ENCODE assay signal across 1 cellular context in the genomic region with DNA sequence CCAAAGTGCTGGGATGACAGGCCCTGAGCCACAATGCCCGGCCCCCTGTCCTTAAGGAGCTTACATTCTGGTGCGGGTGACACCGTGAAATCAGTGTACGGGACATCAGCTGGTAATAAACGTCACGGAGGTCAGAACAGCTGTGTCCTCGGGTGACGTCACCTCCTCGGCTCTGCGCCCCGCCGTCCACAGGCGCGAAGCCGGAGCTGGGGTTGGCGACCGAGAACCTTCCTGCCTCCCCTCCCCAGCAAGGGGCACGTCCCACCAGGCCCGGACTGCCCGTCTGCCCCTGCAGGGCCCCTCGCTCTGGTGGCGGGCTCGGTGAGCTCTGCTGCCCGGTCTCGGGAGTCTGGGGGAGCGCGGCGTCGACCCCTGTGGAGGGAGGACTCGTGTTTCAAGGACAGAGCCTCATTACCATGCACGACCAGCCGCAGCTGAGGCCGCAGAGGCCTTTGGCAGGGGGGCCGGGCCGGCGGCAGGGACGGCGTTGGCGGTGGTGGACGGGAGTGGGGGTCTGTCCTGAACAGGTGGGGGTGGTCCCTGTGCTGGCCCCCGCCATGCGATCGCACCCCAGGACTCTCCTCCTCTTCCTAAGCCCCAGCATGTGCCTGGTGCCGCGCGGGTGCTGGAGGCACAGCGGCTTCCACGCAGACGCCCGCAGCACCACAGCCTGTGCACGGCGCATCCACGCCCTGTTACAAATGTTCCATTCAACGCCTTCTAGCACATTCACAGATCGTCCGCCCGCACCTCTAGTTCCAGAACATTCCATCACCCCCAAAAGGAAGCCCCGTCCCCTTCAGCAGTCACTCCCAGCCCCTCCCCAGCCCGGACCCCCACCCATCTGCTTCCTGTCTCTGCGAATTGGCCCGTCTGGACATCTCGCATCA.
A peak's percentile ranks its signal among the peaks of the same experiment; 100 is the strongest.
TF ChIP-seq lines count a peak whose summit lies in the region.

No MANE protein-coding gene starts in this region.

TF ChIP-seq in WTC11, 78 proteins besides CTCF, POLR2A, EP300 and RAD21 (continued from another document):
- TF ChIP-seq, protein P1, sequence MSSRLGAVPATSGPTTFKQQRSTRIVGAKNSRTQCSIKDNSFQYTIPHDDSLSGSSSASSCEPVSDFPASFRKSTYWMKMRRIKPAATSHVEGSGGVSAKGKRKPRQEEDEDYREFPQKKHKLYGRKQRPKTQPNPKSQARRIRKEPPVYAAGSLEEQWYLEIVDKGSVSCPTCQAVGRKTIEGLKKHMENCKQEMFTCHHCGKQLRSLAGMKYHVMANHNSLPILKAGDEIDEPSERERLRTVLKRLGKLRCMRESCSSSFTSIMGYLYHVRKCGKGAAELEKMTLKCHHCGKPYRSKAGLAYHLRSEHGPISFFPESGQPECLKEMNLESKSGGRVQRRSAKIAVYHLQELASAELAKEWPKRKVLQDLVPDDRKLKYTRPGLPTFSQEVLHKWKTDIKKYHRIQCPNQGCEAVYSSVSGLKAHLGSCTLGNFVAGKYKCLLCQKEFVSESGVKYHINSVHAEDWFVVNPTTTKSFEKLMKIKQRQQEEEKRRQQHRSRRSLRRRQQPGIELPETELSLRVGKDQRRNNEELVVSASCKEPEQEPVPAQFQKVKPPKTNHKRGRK (CRISPR knock-in tag; IDR thresholded peaks at IDR 0.05; ENCODE audit: borderline replicate concordance), result no peak
- TF ChIP-seq GTF2I (CRISPR knock-in tag; conservative IDR thresholded peaks at IDR 0.05) (no peak), CBFB (CRISPR knock-in tag; IDR thresholded peaks at IDR 0.05; ENCODE audit: low read depth) (no peak), SP1 (CRISPR knock-in tag; conservative IDR thresholded peaks at IDR 0.05) (peak; percentile 52; the same call in 1 of the 2 replicates), RORB (CRISPR knock-in tag; IDR thresholded peaks at IDR 0.05) (no peak), ZBTB21 (CRISPR knock-in tag; IDR thresholded peaks at IDR 0.05; ENCODE audit: borderline replicate concordance) (no peak), ZNF416 (CRISPR knock-in tag; IDR thresholded peaks at IDR 0.05) (no peak), TP53 (CRISPR knock-in tag; IDR thresholded peaks at IDR 0.05) (0 out of 2 replicates have a peak, but pooled peaks have one; percentile 40), ZNF232 (CRISPR knock-in tag; IDR thresholded peaks at IDR 0.05) (no peak), ELF4 (CRISPR knock-in tag; IDR thresholded peaks at IDR 0.05; ENCODE audit: low read depth) (no peak)
- TF ChIP-seq, protein P2, sequence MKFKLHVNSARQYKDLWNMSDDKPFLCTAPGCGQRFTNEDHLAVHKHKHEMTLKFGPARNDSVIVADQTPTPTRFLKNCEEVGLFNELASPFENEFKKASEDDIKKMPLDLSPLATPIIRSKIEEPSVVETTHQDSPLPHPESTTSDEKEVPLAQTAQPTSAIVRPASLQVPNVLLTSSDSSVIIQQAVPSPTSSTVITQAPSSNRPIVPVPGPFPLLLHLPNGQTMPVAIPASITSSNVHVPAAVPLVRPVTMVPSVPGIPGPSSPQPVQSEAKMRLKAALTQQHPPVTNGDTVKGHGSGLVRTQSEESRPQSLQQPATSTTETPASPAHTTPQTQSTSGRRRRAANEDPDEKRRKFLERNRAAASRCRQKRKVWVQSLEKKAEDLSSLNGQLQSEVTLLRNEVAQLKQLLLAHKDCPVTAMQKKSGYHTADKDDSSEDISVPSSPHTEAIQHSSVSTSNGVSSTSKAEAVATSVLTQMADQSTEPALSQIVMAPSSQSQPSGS (CRISPR knock-in tag; IDR thresholded peaks at IDR 0.05; ENCODE audit: borderline replicate concordance, low read depth), result 0 out of 2 replicates have a peak, but pooled peaks have one; percentile 31
- TF ChIP-seq, protein P3, sequence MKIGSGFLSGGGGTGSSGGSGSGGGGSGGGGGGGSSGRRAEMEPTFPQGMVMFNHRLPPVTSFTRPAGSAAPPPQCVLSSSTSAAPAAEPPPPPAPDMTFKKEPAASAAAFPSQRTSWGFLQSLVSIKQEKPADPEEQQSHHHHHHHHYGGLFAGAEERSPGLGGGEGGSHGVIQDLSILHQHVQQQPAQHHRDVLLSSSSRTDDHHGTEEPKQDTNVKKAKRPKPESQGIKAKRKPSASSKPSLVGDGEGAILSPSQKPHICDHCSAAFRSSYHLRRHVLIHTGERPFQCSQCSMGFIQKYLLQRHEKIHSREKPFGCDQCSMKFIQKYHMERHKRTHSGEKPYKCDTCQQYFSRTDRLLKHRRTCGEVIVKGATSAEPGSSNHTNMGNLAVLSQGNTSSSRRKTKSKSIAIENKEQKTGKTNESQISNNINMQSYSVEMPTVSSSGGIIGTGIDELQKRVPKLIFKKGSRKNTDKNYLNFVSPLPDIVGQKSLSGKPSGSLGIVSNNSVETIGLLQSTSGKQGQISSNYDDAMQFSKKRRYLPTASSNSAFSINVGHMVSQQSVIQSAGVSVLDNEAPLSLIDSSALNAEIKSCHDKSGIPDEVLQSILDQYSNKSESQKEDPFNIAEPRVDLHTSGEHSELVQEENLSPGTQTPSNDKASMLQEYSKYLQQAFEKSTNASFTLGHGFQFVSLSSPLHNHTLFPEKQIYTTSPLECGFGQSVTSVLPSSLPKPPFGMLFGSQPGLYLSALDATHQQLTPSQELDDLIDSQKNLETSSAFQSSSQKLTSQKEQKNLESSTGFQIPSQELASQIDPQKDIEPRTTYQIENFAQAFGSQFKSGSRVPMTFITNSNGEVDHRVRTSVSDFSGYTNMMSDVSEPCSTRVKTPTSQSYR (CRISPR knock-in tag; IDR thresholded peaks at IDR 0.05), result no peak
TF ChIP-seq in WTC11: peak in this region for 16.
